In genomic region chr16:24977673-24978065, GRCh38 we compare ENCODE assay signal across 11 cellular contexts. TPM values are rescaled to one million over a fixed set of nuclear protein-coding genes. Genes with fewer than 3 reads are reported as not detected.
DNase-seq lines count a peak whose midpoint lies in the region; ATAC-seq and TF ChIP-seq lines count a peak whose summit lies in the region.
"Had no signal": no experiment of that assay in that cellular context is flagged by ENCODE, and none has a peak within 500 bp of the region (broad histone marks: within the 10 kb centered on the region; RNA-seq: fewer than 3 reads in every experiment).

No MANE protein-coding gene starts in this region.

- TF ChIP-seq CTCF in WTC11 (IDR thresholded peaks at IDR 0.05) (no peak), glutamatergic neuron (IDR thresholded peaks at IDR 0.05; ENCODE audit: partially characterized antibody, unreplicated experiment) (no peak)

- H3K27ac Mint-ChIP-seq in WTC11 (peak overlapping the region; percentile 92), glutamatergic neuron (ENCODE audit: unreplicated experiment) (peak overlapping the region; percentile 45)

- H3K27ac ChIP-seq in skeletal muscle tissue (ENCODE audit: low read depth, low read length), result peak overlapping the region; percentile 48
- H3K27ac ChIP-seq: cardiac muscle cell had no signal

- no peaks in the 10 kb centered on the region for H3K27me3 ChIP-seq in skeletal muscle tissue (ENCODE audit: control insufficient read depth in 3 of 3, insufficient read depth in 3 of 3, low read length in 3 of 3)
- H3K27me3 ChIP-seq: cardiac muscle cell had no signal

- H3K4me1 Mint-ChIP-seq in WTC11, result peaks cover 31% of the 10 kb centered on the region
- H3K4me1 Mint-ChIP-seq in glutamatergic neuron (ENCODE audit: low read depth, unreplicated experiment), result peaks cover 24% of the 10 kb centered on the region

- H3K9me3 Mint-ChIP-seq in WTC11 (peaks cover 3% of the 10 kb centered on the region; the same call in 1 of the 2 replicates), glutamatergic neuron (ENCODE audit: unreplicated experiment) (peaks cover 6% of the 10 kb centered on the region)
- H3K9me3 Mint-ChIP-seq: stimulated activated naive CD8-positive, alpha-beta T cell treated with anti-CD3 and anti-CD28 coated beads, Interleukin-15, Interleukin-2, amounts not matched to agents 100 ng/mL and 50 ng/mL, for 24 hours had no signal

- H3K36me3 Mint-ChIP-seq in WTC11, result peaks cover 17% of the 10 kb centered on the region
- peaks cover 10% of the 10 kb centered on the region for H3K36me3 Mint-ChIP-seq in glutamatergic neuron (ENCODE audit: unreplicated experiment)

- POLR2A ChIA-PET in WTC11 (lab: Charles Lee), result no interaction called here

- H3K9me3 ChIP-seq in skeletal muscle tissue (ENCODE audit: control insufficient read depth in 3 of 3, low read length in 3 of 3), result no peaks in the 10 kb centered on the region

- peak; percentile 32 for DNase-seq in GM04504 (ENCODE audit: low read depth)
- DNase-seq in WTC11 (ENCODE audit: low spot score), result no peak
- no peak for DNase-seq in glutamatergic neuron
- DNase-seq in OCI-M2 (lab: John Stamatoyannopoulos, UW; ENCODE audit: unreplicated experiment), result no peak
- no peak for DNase-seq in SK-N-DZ (ENCODE audit: low spot score)
- DNase-seq in pons (ENCODE audit: low spot score), result no peak
- DNase-seq: NCI-H1048 had no signal

- no peak overlapping the region for H3K4me3 ChIP-seq in skeletal muscle tissue (ENCODE audit: low read length in 3 of 3)
- H3K4me3 ChIP-seq: cardiac muscle cell had no signal

- peaks cover 67 to 84% (median 69%) of the 10 kb centered on the region in 3 donors for H3K4me1 ChIP-seq in skeletal muscle tissue (ENCODE audit: control insufficient read depth in 3 of 3, insufficient read depth in 3 of 3, low read length in 3 of 3)

- H3K4me3 Mint-ChIP-seq in WTC11 (no peak overlapping the region), glutamatergic neuron (ENCODE audit: unreplicated experiment) (no peak overlapping the region)
- H3K4me3 Mint-ChIP-seq: stimulated activated naive CD8-positive, alpha-beta T cell treated with anti-CD3 and anti-CD28 coated beads, Interleukin-15, Interleukin-2, amounts not matched to agents 100 ng/mL and 50 ng/mL, for 24 hours had no signal

- CTCF ChIA-PET in WTC11 (lab: Charles Lee), result no interaction called here

- ATAC-seq in WTC11, result no peak
- ATAC-seq in GM19467 (IDR thresholded peaks at IDR 0.05; ENCODE audit: unreplicated experiment), result no peak

- H3K27me3 Mint-ChIP-seq in WTC11 (ENCODE audit: low read depth) (no peaks in the 10 kb centered on the region), glutamatergic neuron (ENCODE audit: unreplicated experiment) (peaks cover 2% of the 10 kb centered on the region)
- H3K27me3 Mint-ChIP-seq: stimulated activated naive CD8-positive, alpha-beta T cell treated with anti-CD3 and anti-CD28 coated beads, Interleukin-15, Interleukin-2, amounts not matched to agents 100 ng/mL and 50 ng/mL, for 24 hours had no signal

- peaks cover 15 to 21% (median 17%) of the 10 kb centered on the region in 3 donors for H3K36me3 ChIP-seq in skeletal muscle tissue (ENCODE audit: control insufficient read depth in 3 of 3, insufficient read depth in 3 of 3, low read length in 3 of 3)
- H3K36me3 ChIP-seq: cardiac muscle cell had no signal

- peak overlapping the region in 1 of 3 donors; percentile 35 for H3K9ac ChIP-seq in skeletal muscle tissue (ENCODE audit: low read depth in 1 of 3, low read length in 3 of 3)

TF ChIP-seq in WTC11, 78 proteins besides CTCF, POLR2A, EP300 and RAD21:
- TF ChIP-seq GTF2I (CRISPR knock-in tag; conservative IDR thresholded peaks at IDR 0.05) (no peak), MYBL2 (CRISPR knock-in tag; IDR thresholded peaks at IDR 0.05) (no peak), E2F1 (CRISPR knock-in tag; IDR thresholded peaks at IDR 0.05) (no peak), TEAD1 (CRISPR knock-in tag; IDR thresholded peaks at IDR 0.05) (no peak), CREB1 (CRISPR knock-in tag; IDR thresholded peaks at IDR 0.05) (no peak), E2F5 (CRISPR knock-in tag; IDR thresholded peaks at IDR 0.05) (no peak)

RNA-seq across cellular contexts. Expression of gene ARHGAP17, which starts 37.5 kb away (rescaled TPM):
- 69.9 to 84.5 TPM (median 78.9 TPM) in 3 replicates for total RNA-seq in WTC11 (2021)
- 89.9 TPM for total RNA-seq in glutamatergic neuron (ENCODE audit: unreplicated experiment)
- total RNA-seq in skeletal muscle tissue, result 17.2 TPM
- polyA plus RNA-seq in SK-N-DZ (2014; cell fraction: cytosol; rRNA removed), result 21.4 and 32.6 TPM in 2 replicates
- polyA plus RNA-seq in SK-N-DZ (2014; cell fraction: nucleus; rRNA removed), result 31.4 and 47.1 TPM in 2 replicates
